33 cellular contexts compared by ENCODE assay signal in the genomic region with DNA sequence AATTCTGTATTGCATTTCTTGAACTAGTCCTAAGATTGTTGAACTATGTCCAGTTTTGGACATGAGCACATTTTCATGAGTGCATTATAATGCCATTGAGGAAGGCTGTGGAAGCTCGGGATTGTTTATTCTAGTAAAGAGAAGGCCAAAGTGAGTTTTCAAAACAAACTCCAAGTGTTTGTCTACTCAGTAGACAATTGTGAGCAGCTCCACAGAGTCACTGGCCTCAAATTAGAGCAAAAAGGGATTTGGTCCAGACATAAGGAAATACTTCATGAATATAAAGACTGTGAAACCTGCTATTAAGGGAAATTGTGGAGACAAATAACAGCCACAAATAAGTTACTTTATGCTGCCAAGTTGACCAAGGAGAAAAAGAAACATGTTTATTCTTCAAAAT.
"Had no signal": no experiment of that assay in that cellular context is flagged by ENCODE, and none has a peak within 500 bp of the region (broad histone marks: within the 10 kb centered on the region; RNA-seq: fewer than 3 reads in every experiment).

No MANE protein-coding gene starts in this region.

- H3K27me3 ChIP-seq: MG63, Peyer's patch, SJSA1 had no signal

- H3K4me3 ChIP-seq: K562, MG63, Peyer's patch, SJSA1 had no signal

- DNase-seq: Kasumi-1, KG1, MG63, NCI-H1048, NCI-H1092 treated with DMSO at 0.1 percent for 48 hours, NCI-H1105 treated with DMSO at 0.1 percent for 48 hours, NCI-H1417, NCI-H1436, NCI-H146, NCI-H1694, NCI-H187, NCI-H1930, NCI-H2029 treated with DMSO at 0.1 percent for 48 hours, NCI-H2081 treated with DMSO at 0.1 percent for 48 hours, NCI-H2107, NCI-H2171 treated with DMSO at 0.1 percent for 48 hours, NCI-H2227 treated with DMSO at 0.1 percent for 48 hours, NCI-H345, NCI-H446, NCI-H510A treated with DMSO at 0.1 percent for 48 hours, NCI-H524 treated with DMSO at 0.1 percent for 48 hours, NCI-H526 treated with DMSO at 0.1 percent for 48 hours, NCI-H774, OCI-M1, PC-3, Peyer's patch, Right ventricle myocardium superior, RPMI8226, SHP77 treated with DMSO at 0.1 percent for 48 hours, SK-N-SH, SW 1271 had no signal

- H3K9ac ChIP-seq: SK-N-SH had no signal

- FAIRE-seq: K562 had no signal

- H3K9me3 ChIP-seq: Peyer's patch, SJSA1, SK-N-SH had no signal

- H3K27ac ChIP-seq: Peyer's patch, SJSA1 had no signal

- H3K36me3 ChIP-seq: MG63, Peyer's patch, SJSA1 had no signal

- H3K4me1 ChIP-seq: Peyer's patch, SJSA1 had no signal

- H3K4me2 ChIP-seq: SK-N-SH had no signal
